In genomic region chr13:40146586-40147240, GRCh38 we compare ENCODE assay signal across 1 cellular context.
TF ChIP-seq lines count a peak whose summit lies in the region.

No MANE protein-coding gene starts in this region.

TF ChIP-seq in HepG2, 621 proteins besides CTCF, POLR2A, EP300 and RAD21 (continued from another document):
- TF ChIP-seq USF2 (IDR thresholded peaks at IDR 0.05; ENCODE audit: low read depth, low read length) (no peak), USF2 (CRISPR knock-in tag; IDR thresholded peaks at IDR 0.05; ENCODE audit: borderline replicate concordance) (no peak), MYPOP (CRISPR knock-in tag; IDR thresholded peaks at IDR 0.05) (no peak), ZNF792 (CRISPR knock-in tag; IDR thresholded peaks at IDR 0.05) (no peak), SCMH1 (CRISPR knock-in tag; IDR thresholded peaks at IDR 0.05; ENCODE audit: borderline replicate concordance) (no peak), BATF2 (CRISPR knock-in tag; IDR thresholded peaks at IDR 0.05) (no peak), ZFP1 (CRISPR knock-in tag; IDR thresholded peaks at IDR 0.05) (no peak), ZNF746 (CRISPR knock-in tag; IDR thresholded peaks at IDR 0.05) (no peak), ZNF251 (CRISPR knock-in tag; IDR thresholded peaks at IDR 0.05) (no peak), ZBTB38 (CRISPR knock-in tag; IDR thresholded peaks at IDR 0.05) (no peak), ZNF124 (CRISPR knock-in tag; IDR thresholded peaks at IDR 0.05) (no peak), IRX3 (CRISPR knock-in tag; IDR thresholded peaks at IDR 0.05; ENCODE audit: borderline replicate concordance, low read depth) (no peak), ZNF142 (CRISPR knock-in tag; IDR thresholded peaks at IDR 0.05) (no peak), ZNF263 (CRISPR knock-in tag; IDR thresholded peaks at IDR 0.05) (no peak)
- TF ChIP-seq, protein P1, sequence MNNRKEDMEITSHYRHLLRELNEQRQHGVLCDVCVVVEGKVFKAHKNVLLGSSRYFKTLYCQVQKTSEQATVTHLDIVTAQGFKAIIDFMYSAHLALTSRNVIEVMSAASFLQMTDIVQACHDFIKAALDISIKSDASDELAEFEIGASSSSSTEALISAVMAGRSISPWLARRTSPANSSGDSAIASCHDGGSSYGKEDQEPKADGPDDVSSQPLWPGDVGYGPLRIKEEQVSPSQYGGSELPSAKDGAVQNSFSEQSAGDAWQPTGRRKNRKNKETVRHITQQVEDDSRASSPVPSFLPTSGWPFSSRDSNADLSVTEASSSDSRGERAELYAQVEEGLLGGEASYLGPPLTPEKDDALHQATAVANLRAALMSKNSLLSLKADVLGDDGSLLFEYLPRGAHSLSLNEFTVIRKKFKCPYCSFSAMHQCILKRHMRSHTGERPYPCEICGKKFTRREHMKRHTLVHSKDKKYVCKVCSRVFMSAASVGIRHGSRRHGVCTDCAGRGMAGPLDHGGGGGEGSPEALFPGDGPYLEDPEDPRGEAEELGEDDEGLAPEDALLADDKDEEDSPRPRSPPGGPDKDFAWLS (CRISPR knock-in tag; IDR thresholded peaks at IDR 0.05; ENCODE audit: borderline replicate concordance): no peak
- TF ChIP-seq, protein P2, sequence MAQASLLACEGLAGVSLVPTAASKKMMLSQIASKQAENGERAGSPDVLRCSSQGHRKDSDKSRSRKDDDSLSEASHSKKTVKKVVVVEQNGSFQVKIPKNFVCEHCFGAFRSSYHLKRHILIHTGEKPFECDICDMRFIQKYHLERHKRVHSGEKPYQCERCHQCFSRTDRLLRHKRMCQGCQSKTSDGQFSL (CRISPR knock-in tag; IDR thresholded peaks at IDR 0.05): no peak
TF ChIP-seq in HepG2: peak in this region for 0.
